In genomic region chr3:196431193-196432136, GRCh38 we compare ENCODE assay signal across 1 cellular context.
TF ChIP-seq lines count a peak whose summit lies in the region.

No MANE protein-coding gene starts in this region.

TF ChIP-seq in K562, 482 proteins besides CTCF, POLR2A, EP300 and RAD21 (continued from another document and continues in another):
- no peak; the same call in 1 of the 2 replicates for TF ChIP-seq ZBTB40 (IDR thresholded peaks at IDR 0.05)
- TF ChIP-seq ZBTB40 (CRISPR knock-in tag; IDR thresholded peaks at IDR 0.05) = no peak
- no peak for TF ChIP-seq ZNF398 (CRISPR knock-in tag; IDR thresholded peaks at IDR 0.05)
- no peak for TF ChIP-seq PREB (CRISPR knock-in tag; IDR thresholded peaks at IDR 0.05)
- no peak for TF ChIP-seq NEUROD1 (IDR thresholded peaks at IDR 0.05; ENCODE audit: borderline replicate concordance, low read depth, low read length, partially characterized antibody)
- TF ChIP-seq ATF4 (CRISPR knock-in tag; IDR thresholded peaks at IDR 0.05) = no peak
- no peak for TF ChIP-seq SNAPC5 (CRISPR knock-in tag; IDR thresholded peaks at IDR 0.05)
- no peak; the same call in 1 of the 2 replicates for TF ChIP-seq HCFC1 (IDR thresholded peaks at IDR 0.05; ENCODE audit: low read depth, low read length)
- TF ChIP-seq KDM4B (IDR thresholded peaks at IDR 0.05; ENCODE audit: borderline replicate concordance in 2 of 2, low read depth in 1 of 2) = no peak
- no peak for TF ChIP-seq SLC30A9 (CRISPR knock-in tag; IDR thresholded peaks at IDR 0.05)
- no peak for TF ChIP-seq PRDM10 (IDR thresholded peaks at IDR 0.05; ENCODE audit: partially characterized antibody)
- no peak for TF ChIP-seq CC2D1A (IDR thresholded peaks at IDR 0.05)
- TF ChIP-seq ZNF589 (CRISPR knock-in tag; IDR thresholded peaks at IDR 0.05; ENCODE audit: low read depth) = no peak
- no peak for TF ChIP-seq MITF (IDR thresholded peaks at IDR 0.05)
- TF ChIP-seq ZNF551 (CRISPR knock-in tag; IDR thresholded peaks at IDR 0.05) = no peak
- no peak for TF ChIP-seq RBM34 (IDR thresholded peaks at IDR 0.05; ENCODE audit: borderline replicate concordance, insufficient read depth, low read length)
- TF ChIP-seq PHF20 (IDR thresholded peaks at IDR 0.05; ENCODE audit: partially characterized antibody) = peak; percentile 9
- TF ChIP-seq NUFIP1 (IDR thresholded peaks at IDR 0.05; ENCODE audit: partially characterized antibody) = no peak
- TF ChIP-seq TCF3 (CRISPR knock-in tag; IDR thresholded peaks at IDR 0.05) = no peak
- no peak for TF ChIP-seq KLF13 (tag; IDR thresholded peaks at IDR 0.05; ENCODE audit: borderline replicate concordance, low read depth)
- no peak for TF ChIP-seq TFAP4 (CRISPR knock-in tag; IDR thresholded peaks at IDR 0.05; ENCODE audit: borderline replicate concordance)
- no peak for TF ChIP-seq BRF2 (IDR thresholded peaks at IDR 0.05; ENCODE audit: borderline replicate concordance, insufficient read depth, insufficient read length)
- no peak for TF ChIP-seq ILK (tag; IDR thresholded peaks at IDR 0.05; ENCODE audit: borderline replicate concordance, low read depth)
- TF ChIP-seq NCOA6 (IDR thresholded peaks at IDR 0.05) = no peak
- TF ChIP-seq KDM5B (IDR thresholded peaks at IDR 0.05; ENCODE audit: insufficient replicate concordance, low read depth, low read length) = peak; percentile 23
- 0 out of 4 replicates have a peak, but pooled peaks of 1 of the 2 experiments have one; percentile 9 for TF ChIP-seq SIN3A (IDR thresholded peaks at IDR 0.05; ENCODE audit: borderline replicate concordance in 2 of 2, control insufficient read depth in 1 of 2, low read depth in 2 of 2, low read length in 2 of 2)
- TF ChIP-seq SMAD1 (IDR thresholded peaks at IDR 0.05; ENCODE audit: low read depth, low read length, partially characterized antibody) = no peak
- no peak for TF ChIP-seq ZKSCAN8 (CRISPR knock-in tag; IDR thresholded peaks at IDR 0.05)
- TF ChIP-seq ZBTB33 (CRISPR knock-in tag; IDR thresholded peaks at IDR 0.05) = no peak
- TF ChIP-seq MIER1 (IDR thresholded peaks at IDR 0.05; ENCODE audit: low read depth) = 0 out of 2 replicates have a peak, but pooled peaks have one; percentile 36
- TF ChIP-seq SREBF2 (CRISPR knock-in tag; IDR thresholded peaks at IDR 0.05) = no peak
